In the genomic region with DNA sequence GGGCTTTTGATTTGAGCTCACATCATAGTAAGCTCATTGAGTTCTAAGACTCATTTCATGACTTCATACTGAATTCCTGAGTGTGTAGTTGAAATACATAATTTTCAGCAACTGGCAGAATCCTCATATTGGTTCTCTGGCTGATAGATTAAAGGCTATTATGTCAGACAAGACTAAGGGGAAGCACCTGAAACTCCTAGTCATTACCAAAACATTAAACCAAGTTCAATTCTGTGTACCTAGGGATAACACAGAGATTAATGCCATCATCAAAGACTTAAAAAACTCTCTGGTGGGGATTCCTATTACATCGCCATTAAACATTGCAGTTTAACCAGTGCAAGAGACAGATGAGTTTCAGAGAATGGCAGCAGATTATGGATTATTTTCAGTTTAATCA, we compare ENCODE assay signal across 24 cellular contexts.
A peak's percentile ranks its signal among the peaks of the same experiment; 100 is the strongest.
DNase-seq lines count a peak whose midpoint lies in the region; ATAC-seq, FAIRE-seq and TF ChIP-seq lines count a peak whose summit lies in the region.
"Had no signal": no experiment of that assay in that cellular context is flagged by ENCODE, and none has a peak within 500 bp of the region (broad histone marks: within the 10 kb centered on the region; RNA-seq: fewer than 3 reads in every experiment).

No MANE protein-coding gene starts in this region.

- no peak overlapping the region for H3K27ac ChIP-seq in upper lobe of left lung
- H3K27ac ChIP-seq: SJSA1 had no signal

- in situ Hi-C loops in GM13976 (cut with MboI; ENCODE audit: low sequenced_read_pairs, unreplicated experiment) = no loop called here

- no peaks in the 10 kb centered on the region for H3K36me3 Mint-ChIP-seq in activated T-cell treated with anti-CD3 and anti-CD28 coated beads, Interleukin-2, amount 50 U/mL, for 24 hours (ENCODE audit: low read depth)
- H3K36me3 Mint-ChIP-seq in activated T-helper 17 cell treated with anti-CD3 and anti-CD28 coated beads, Interleukin-2, amount 50 U/mL, for 72 hours (ENCODE audit: low read depth) = no peaks in the 10 kb centered on the region
- H3K36me3 Mint-ChIP-seq: CD8-positive, alpha-beta memory T cell had no signal

- no peaks in the 10 kb centered on the region for H3K27me3 Mint-ChIP-seq in activated T-cell treated with anti-CD3 and anti-CD28 coated beads, Interleukin-2, amount 50 U/mL, for 24 hours
- no peaks in the 10 kb centered on the region for H3K27me3 Mint-ChIP-seq in activated T-helper 17 cell treated with anti-CD3 and anti-CD28 coated beads, Interleukin-2, amount 50 U/mL, for 72 hours
- H3K27me3 Mint-ChIP-seq: CD8-positive, alpha-beta memory T cell had no signal

- H3K4me1 Mint-ChIP-seq in activated T-cell treated with anti-CD3 and anti-CD28 coated beads, Interleukin-2, amount 50 U/mL, for 24 hours (ENCODE audit: low read depth) = peaks cover 12% of the 10 kb centered on the region
- no peaks in the 10 kb centered on the region for H3K4me1 Mint-ChIP-seq in activated T-helper 17 cell treated with anti-CD3 and anti-CD28 coated beads, Interleukin-2, amount 50 U/mL, for 72 hours

- no peaks in the 10 kb centered on the region for H3K9me3 Mint-ChIP-seq in activated T-cell treated with anti-CD3 and anti-CD28 coated beads, Interleukin-2, amount 50 U/mL, for 24 hours
- H3K9me3 Mint-ChIP-seq in activated T-helper 17 cell treated with anti-CD3 and anti-CD28 coated beads, Interleukin-2, amount 50 U/mL, for 72 hours = no peaks in the 10 kb centered on the region
- H3K9me3 Mint-ChIP-seq: CD8-positive, alpha-beta memory T cell had no signal

- TF ChIP-seq POLR2A in upper lobe of left lung (IDR thresholded peaks at IDR 0.05) = no peak

- no peak overlapping the region for H3K4me3 Mint-ChIP-seq in activated T-cell treated with anti-CD3 and anti-CD28 coated beads, Interleukin-2, amount 50 U/mL, for 24 hours
- no peak overlapping the region for H3K4me3 Mint-ChIP-seq in activated T-helper 17 cell treated with anti-CD3 and anti-CD28 coated beads, Interleukin-2, amount 50 U/mL, for 72 hours
- H3K4me3 Mint-ChIP-seq: CD8-positive, alpha-beta memory T cell had no signal

- no peaks in the 10 kb centered on the region for H3K36me3 ChIP-seq in upper lobe of left lung
- H3K36me3 ChIP-seq: SJSA1 had no signal

- TF ChIP-seq EP300 in upper lobe of left lung (IDR thresholded peaks at IDR 0.05) = no peak

- H3K27me3 ChIP-seq in upper lobe of left lung = no peaks in the 10 kb centered on the region
- H3K27me3 ChIP-seq: SJSA1 had no signal

- no peak for TF ChIP-seq CTCF in D721Med (IDR thresholded peaks at IDR 0.05; ENCODE audit: insufficient read depth, missing control alignments)
- no peak for TF ChIP-seq CTCF in GM13976 (IDR thresholded peaks at IDR 0.05; ENCODE audit: borderline replicate concordance, control extremely low read depth, extremely low read depth, insufficient read depth, missing control alignments)
- no peak for TF ChIP-seq CTCF in upper lobe of left lung (IDR thresholded peaks at IDR 0.05)

- H3K9me3 ChIP-seq in upper lobe of left lung = no peaks in the 10 kb centered on the region
- H3K9me3 ChIP-seq: SJSA1 had no signal

- 91 to 95% methylated on average over 1 of the region's 1 CpG for WGBS in upper lobe of left lung, 2 donors

- peak overlapping the region; percentile 5 for H3K27ac Mint-ChIP-seq in activated T-cell treated with anti-CD3 and anti-CD28 coated beads, Interleukin-2, amount 50 U/mL, for 24 hours
- H3K27ac Mint-ChIP-seq in activated T-helper 17 cell treated with anti-CD3 and anti-CD28 coated beads, Interleukin-2, amount 50 U/mL, for 72 hours = no peak overlapping the region
- H3K27ac Mint-ChIP-seq: CD8-positive, alpha-beta memory T cell had no signal

- no peak overlapping the region for H3K4me3 ChIP-seq in upper lobe of left lung
- H3K4me3 ChIP-seq: SJSA1 had no signal

- H3K4me1 ChIP-seq in upper lobe of left lung = no peaks in the 10 kb centered on the region
- H3K4me1 ChIP-seq: SJSA1 had no signal

- no peak for DNase-seq in activated T-cell treated with anti-CD3 and anti-CD28 coated beads, Interleukin-2, amount 50 U/mL, for 24 hours
- DNase-seq in activated T-cell treated with anti-CD3 and anti-CD28 coated beads, Interleukin-2, amount 50 U/mL, for 48 hours = no peak
- DNase-seq in D721Med (ENCODE audit: insufficient read length, low spot score) (peak; percentile 58), GM13976 (ENCODE audit: low spot score) (peak; percentile 24), inferior parietal cortex (ENCODE audit: extremely low spot score) (no peak), upper lobe of left lung (no peak), NCI-H2171 treated with DMSO at 0.1 percent for 48 hours (lab: John Stamatoyannopoulos, UW) (no peak)
- DNase-seq: AML-193; C1 segment of cervical spinal cord; Calu3; CD8-positive, alpha-beta memory T cell; DMS53; EL; GF-D8; Karpas-422; NCI-H1694; NCI-H2081; NCI-H2171; NCI-H524 treated with DMSO at 0.1 percent for 48 hours had no signal

- FAIRE-seq in D721Med (lab: Jason Lieb, UNC) = peak; percentile 99
- FAIRE-seq: GM18507, H54 had no signal

- peak; percentile 56 for ATAC-seq in activated T-helper 17 cell treated with anti-CD3 and anti-CD28 coated beads, Interleukin-2, amount 50 U/mL, for 72 hours (replicated peaks)
- ATAC-seq in upper lobe of left lung (ENCODE audit: low FRiP score in 2 of 2) = no peak
- ATAC-seq: Right ventricle myocardium inferior had no signal

Comparison
In these comparisons a context has a peak if more than half of its experiments do, and no peak if none do; other contexts are left out.
1. DNase-seq: peak in D721Med (single experiment) and GM13976 (single experiment); none in activated T-cell treated with anti-CD3 and anti-CD28 coated beads, Interleukin-2, amount 50 U/mL, for 24 hours (single experiment), activated T-cell treated with anti-CD3 and anti-CD28 coated beads, Interleukin-2, amount 50 U/mL, for 48 hours (0 of 2), inferior parietal cortex (single experiment), upper lobe of left lung (0 of 2) and NCI-H2171 treated with DMSO at 0.1 percent for 48 hours (single experiment).